In genomic region chr6:154243793-154244768, GRCh38 we compare ENCODE assay signal across 13 cellular contexts.
A peak's percentile ranks its signal among the peaks of the same experiment; 100 is the strongest.
DNase-seq lines count a peak whose midpoint lies in the region; ATAC-seq and TF ChIP-seq lines count a peak whose summit lies in the region.
"Had no signal": no experiment of that assay in that cellular context is flagged by ENCODE, and none has a peak within 500 bp of the region (broad histone marks: within the 10 kb centered on the region; RNA-seq: fewer than 3 reads in every experiment).

No MANE protein-coding gene starts in this region.

- H3K27me3 ChIP-seq in mammary epithelial cell (ENCODE audit: insufficient read depth, low read length) = no peaks in the 10 kb centered on the region
- no peaks in the 10 kb centered on the region for H3K27me3 ChIP-seq in MG63
- H3K27me3 ChIP-seq: gastroesophageal sphincter, pancreas, stomach had no signal

- peaks cover 18% of the 10 kb centered on the region; the same call in 1 of the 2 replicates for H3K36me3 ChIP-seq in KOPT-K1 (ENCODE audit: insufficient read depth, low read length)
- no peaks in the 10 kb centered on the region for H3K36me3 ChIP-seq in mammary epithelial cell (ENCODE audit: insufficient read depth, low read length)
- H3K36me3 ChIP-seq in MG63 = no peaks in the 10 kb centered on the region
- H3K36me3 ChIP-seq: gastroesophageal sphincter, pancreas, stomach had no signal

- CTCF ChIA-PET in mammary epithelial cell (lab: Charles Lee; ENCODE audit: low non-redundant PET) = no interaction called here

- no peaks in the 10 kb centered on the region for H3K9me3 Mint-ChIP-seq in T-helper 2 cell treated with Interferon-gamma antibody and Interleukin-4, amounts not matched to agents 5 μg/mL and 100 μg/mL, for 36 hours
- no peaks in the 10 kb centered on the region for H3K9me3 Mint-ChIP-seq in nephron progenitor cell

- 51% methylated on average over 6 of the region's 6 CpGs for WGBS in mammary epithelial cell (ENCODE audit: low coverage, missing lambda C conversion rate)

- in situ Hi-C loops in mammary epithelial cell (cut with MboI; ENCODE audit: low sequenced_read_pairs in 2 of 2) = no loop called here

- no peaks in the 10 kb centered on the region for H3K9me3 ChIP-seq in KOPT-K1 (ENCODE audit: insufficient read depth, low read length, poor library complexity, severe bottlenecking)
- H3K9me3 ChIP-seq in mammary epithelial cell (replicated peaks; ENCODE audit: insufficient read depth, low read length) = no peaks in the 10 kb centered on the region
- no peaks in the 10 kb centered on the region for H3K9me3 ChIP-seq in MG63
- H3K9me3 ChIP-seq: gastroesophageal sphincter, pancreas, stomach had no signal

- H3K4me1 ChIP-seq in mammary epithelial cell (ENCODE audit: insufficient read depth, low read length) = peaks cover 8% of the 10 kb centered on the region
- H3K4me1 ChIP-seq: gastroesophageal sphincter had no signal

- ATAC-seq in HG02571 (IDR thresholded peaks at IDR 0.05; ENCODE audit: unreplicated experiment) = no peak
- ATAC-seq: gastroesophageal sphincter, left lobe of liver, pancreas had no signal

- peak overlapping the region; percentile 22 for H3K27ac ChIP-seq in KOPT-K1 (ENCODE audit: low read depth, low read length, poor library complexity, severe bottlenecking)
- H3K27ac ChIP-seq in mammary epithelial cell (ENCODE audit: insufficient read depth, low read depth, low read length) = no peak overlapping the region
- H3K27ac ChIP-seq: gastroesophageal sphincter, pancreas had no signal

- peaks cover 65% of the 10 kb centered on the region for H3K4me1 Mint-ChIP-seq in T-helper 2 cell treated with Interferon-gamma antibody and Interleukin-4, amounts not matched to agents 5 μg/mL and 100 μg/mL, for 36 hours (ENCODE audit: low read depth)
- peaks cover 58% of the 10 kb centered on the region for H3K4me1 Mint-ChIP-seq in nephron progenitor cell

- H3K27me3 Mint-ChIP-seq in T-helper 2 cell treated with Interferon-gamma antibody and Interleukin-4, amounts not matched to agents 5 μg/mL and 100 μg/mL, for 36 hours (ENCODE audit: low read depth) = peaks cover 19% of the 10 kb centered on the region
- peaks cover 3% of the 10 kb centered on the region for H3K27me3 Mint-ChIP-seq in nephron progenitor cell (ENCODE audit: low read depth, poor library complexity)

- no peak for DNase-seq in T-helper 2 cell treated with Interferon-gamma antibody and Interleukin-4, amounts not matched to agents 5 μg/mL and 100 μg/mL, for 36 hours (ENCODE audit: low spot score)
- no peak for DNase-seq in T-helper 2 cell
- DNase-seq in mammary epithelial cell = peak; percentile 31
- no peak for DNase-seq in nephron progenitor cell
- no peak for DNase-seq in AG20443 (ENCODE audit: low spot score)
- no peak for DNase-seq in MG63
- DNase-seq: ACHN, pancreas, stomach had no signal

- peak overlapping the region; percentile 44 for H3K4me3 Mint-ChIP-seq in T-helper 2 cell treated with Interferon-gamma antibody and Interleukin-4, amounts not matched to agents 5 μg/mL and 100 μg/mL, for 36 hours
- H3K4me3 Mint-ChIP-seq in nephron progenitor cell = no peak overlapping the region

- no peak overlapping the region for H2AFZ ChIP-seq in mammary epithelial cell (ENCODE audit: low read depth, low read length)

- H3K4me3 ChIP-seq in mammary epithelial cell (replicated peaks in 1 of 3; ENCODE audit: insufficient read depth in 1 of 3, low read depth in 2 of 3, low read length in 3 of 3) (no peak overlapping the region), MG63 (no peak overlapping the region)
- H3K4me3 ChIP-seq: gastroesophageal sphincter, pancreas, stomach had no signal

- H4K20me1 ChIP-seq in mammary epithelial cell (ENCODE audit: insufficient read depth, low read length) = no peaks in the 10 kb centered on the region

- no peak overlapping the region for H3K4me2 ChIP-seq in mammary epithelial cell (ENCODE audit: insufficient read depth, low read depth, low read length)

- H3K79me2 ChIP-seq in mammary epithelial cell (ENCODE audit: insufficient read depth, low read length) = no peaks in the 10 kb centered on the region

- peaks cover 27% of the 10 kb centered on the region for H3K36me3 Mint-ChIP-seq in T-helper 2 cell treated with Interferon-gamma antibody and Interleukin-4, amounts not matched to agents 5 μg/mL and 100 μg/mL, for 36 hours (ENCODE audit: low read depth)
- H3K36me3 Mint-ChIP-seq in nephron progenitor cell (ENCODE audit: low read depth) = no peaks in the 10 kb centered on the region

- dilution Hi-C loops in mammary epithelial cell (cut with HindIII; ENCODE audit: low sequenced_read_pairs) = no loop called here

- intact Hi-C loops in mammary epithelial cell (cut with micrococcal nuclease) = no loop called here

- TF ChIP-seq CTCF in mammary epithelial cell (conservative IDR thresholded peaks at IDR 0.05 in 1 of 2, IDR thresholded peaks at IDR 0.05 in 1 of 2; ENCODE audit: extremely low read depth in 1 of 2, insufficient read depth in 1 of 2, low read depth in 1 of 2, low read length in 2 of 2) (no peak), nephron progenitor cell (IDR thresholded peaks at IDR 0.05) (no peak)

- no peak overlapping the region for H3K27ac Mint-ChIP-seq in T-helper 2 cell treated with Interferon-gamma antibody and Interleukin-4, amounts not matched to agents 5 μg/mL and 100 μg/mL, for 36 hours
- peak overlapping the region; percentile 30 for H3K27ac Mint-ChIP-seq in nephron progenitor cell

- H3K9ac ChIP-seq in mammary epithelial cell (ENCODE audit: insufficient read depth, low read length) = no peak overlapping the region

- BruUV-seq in mammary epithelial cell (replicated peaks; lab: Mats Ljungman, UMichigan) = no TSS peak
